ENCODE assay signal across 22 cellular contexts in the genomic region with DNA sequence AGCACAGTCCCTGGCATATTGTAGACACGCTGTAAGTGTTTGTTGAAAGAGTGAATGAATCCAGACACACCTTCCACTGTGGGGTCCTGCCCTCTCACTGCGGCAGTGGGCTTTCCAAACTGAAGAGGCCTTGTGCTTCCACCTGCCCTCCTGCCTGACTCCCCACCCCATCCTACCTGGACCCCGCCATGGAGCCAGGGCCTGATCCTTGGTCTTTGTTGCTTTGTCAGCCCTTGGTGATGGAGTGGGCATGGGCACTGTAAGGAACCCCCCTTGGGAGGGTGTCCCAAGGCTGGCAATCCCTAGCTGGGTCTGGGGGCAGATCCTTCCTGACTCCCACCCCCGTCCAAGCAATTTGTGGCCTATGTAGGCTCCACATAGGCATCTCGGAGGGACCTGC. TPM values are rescaled to one million over a fixed set of nuclear protein-coding genes. Genes with fewer than 3 reads are reported as not detected.
DNase-seq lines count a peak whose midpoint lies in the region; ATAC-seq, FAIRE-seq and TF ChIP-seq lines count a peak whose summit lies in the region.
"Had no signal": no experiment of that assay in that cellular context is flagged by ENCODE, and none has a peak within 500 bp of the region (broad histone marks: within the 10 kb centered on the region; RNA-seq: fewer than 3 reads in every experiment).

No MANE protein-coding gene starts in this region.

- peak overlapping the region; percentile 90 for H2BK120ac ChIP-seq in mesenchymal stem cell (ENCODE audit: low read depth, low read length)

- peaks cover 35% of the 10 kb centered on the region for H3K79me1 ChIP-seq in mesenchymal stem cell (replicated peaks; ENCODE audit: low read length, poor library complexity, severe bottlenecking)

- H3K27ac Mint-ChIP-seq in stimulated activated naive CD8-positive, alpha-beta T cell treated with anti-CD3 and anti-CD28 coated beads, Interleukin-15, amount 100 ng/mL, for 72 hours: no peak overlapping the region
- H3K27ac Mint-ChIP-seq: activated CD8-positive, alpha-beta T cell treated with anti-CD3 and anti-CD28 coated beads, Interleukin-2, amount 10 ng/mL, durations not matched to agents 7 days and 5 days; activated T-cell treated with anti-CD3 and anti-CD28 coated beads, Interleukin-2, amount 50 U/mL, for 72 hours; stimulated activated effector memory CD8-positive, alpha-beta T cell treated with anti-CD3 and anti-CD28 coated beads, Interleukin-12 subunit alpha, Interleukin-12 subunit beta, amount 100 ng/mL, for 72 hours had no signal

- peak overlapping the region; percentile 78 to 90 for H3K18ac ChIP-seq in mesenchymal stem cell (ENCODE audit: low read depth in 1 of 2, low read length in 2 of 2)

- H3K27me3 ChIP-seq in mesenchymal stem cell (ENCODE audit: control insufficient read depth in 1 of 2, insufficient read depth in 1 of 2, low read length in 2 of 2): no peaks in the 10 kb centered on the region
- no peaks in the 10 kb centered on the region for H3K27me3 ChIP-seq in sigmoid colon
- H3K27me3 ChIP-seq: BLaER1 treated with 17β-estradiol and CSF1 and Interleukin-3, amounts not matched to agents 10 nM and 100 nM; dorsolateral prefrontal cortex; thyroid gland had no signal

- H3K4me1 Mint-ChIP-seq in stimulated activated naive CD8-positive, alpha-beta T cell treated with anti-CD3 and anti-CD28 coated beads, Interleukin-15, amount 100 ng/mL, for 72 hours: no peaks in the 10 kb centered on the region
- H3K4me1 Mint-ChIP-seq: stimulated activated effector memory CD8-positive, alpha-beta T cell treated with anti-CD3 and anti-CD28 coated beads, Interleukin-12 subunit alpha, Interleukin-12 subunit beta, amount 100 ng/mL, for 72 hours had no signal

- H3K27ac ChIP-seq in mesenchymal stem cell (ENCODE audit: low read length, poor library complexity, severe bottlenecking) (peak overlapping the region; percentile 2), sigmoid colon (peak overlapping the region; percentile 59 to 80 (median 70))
- H3K27ac ChIP-seq: BLaER1 treated with 17β-estradiol and CSF1 and Interleukin-3, amounts not matched to agents 10 nM and 100 nM; dorsolateral prefrontal cortex; lower lobe of right lung; thyroid gland had no signal

- peak overlapping the region; percentile 88 for H3K9ac ChIP-seq in mesenchymal stem cell (ENCODE audit: low read length)
- H3K9ac ChIP-seq: BLaER1 treated with 17β-estradiol and CSF1 and Interleukin-3, amounts not matched to agents 10 nM and 100 nM had no signal

- H3K9me3 Mint-ChIP-seq in stimulated activated naive CD8-positive, alpha-beta T cell treated with anti-CD3 and anti-CD28 coated beads, Interleukin-15, amount 100 ng/mL, for 72 hours: no peaks in the 10 kb centered on the region
- H3K9me3 Mint-ChIP-seq: activated T-cell treated with anti-CD3 and anti-CD28 coated beads, Interleukin-2, amount 50 U/mL, for 72 hours; stimulated activated effector memory CD8-positive, alpha-beta T cell treated with anti-CD3 and anti-CD28 coated beads, Interleukin-12 subunit alpha, Interleukin-12 subunit beta, amount 100 ng/mL, for 72 hours had no signal

- peak overlapping the region; percentile 71 for H2AK5ac ChIP-seq in mesenchymal stem cell (ENCODE audit: low read length, severe bottlenecking)

- no peak overlapping the region for H3K23ac ChIP-seq in mesenchymal stem cell (ENCODE audit: low read length in 2 of 2)

- peak; percentile 18 for ATAC-seq in stimulated activated naive CD8-positive, alpha-beta T cell treated with anti-CD3 and anti-CD28 coated beads, Interleukin-15, amount 100 ng/mL, for 72 hours
- ATAC-seq in stimulated activated naive CD8-positive, alpha-beta T cell treated with anti-CD3 and anti-CD28 coated beads, Interleukin-15, Interleukin-2, amounts not matched to agents 100 U/mL and 50 U/mL, for 24 hours: no peak
- ATAC-seq: activated CD8-positive, alpha-beta T cell treated with anti-CD3 and anti-CD28 coated beads, Interleukin-2, amount 10 ng/mL, durations not matched to agents 7 days and 5 days; activated T-cell treated with anti-CD3 and anti-CD28 coated beads, Interleukin-2, amount 50 U/mL, for 72 hours; lower lobe of right lung; right cardiac atrium; stimulated activated effector memory CD8-positive, alpha-beta T cell treated with anti-CD3 and anti-CD28 coated beads, Interleukin-12 subunit alpha, Interleukin-12 subunit beta, amount 100 ng/mL, for 72 hours had no signal

- H3K4me3 ChIP-seq in mesenchymal stem cell (ENCODE audit: insufficient read depth in 1 of 2, low read depth in 1 of 2, low read length in 2 of 2): peak overlapping the region in 1 of 2 experiments; percentile 51
- H3K4me3 ChIP-seq in sigmoid colon: no peak overlapping the region
- H3K4me3 ChIP-seq in foreskin fibroblast (ENCODE audit: low read depth in 1 of 2, low read length in 2 of 2): no peak overlapping the region
- H3K4me3 ChIP-seq: BLaER1 treated with 17β-estradiol and CSF1 and Interleukin-3, amounts not matched to agents 10 nM and 100 nM; dorsolateral prefrontal cortex; lower lobe of right lung; thyroid gland had no signal

- TF ChIP-seq CTCF in sigmoid colon (IDR thresholded peaks at IDR 0.05) (no peak), foreskin fibroblast (IDR thresholded peaks at IDR 0.05; ENCODE audit: low read depth, low read length) (no peak), D721Med (IDR thresholded peaks at IDR 0.05; ENCODE audit: insufficient read depth, missing control alignments) (no peak)

- no peak overlapping the region for H3K4me2 ChIP-seq in mesenchymal stem cell (ENCODE audit: low read length, poor library complexity, severe bottlenecking)
- H3K4me2 ChIP-seq: BLaER1 treated with 17β-estradiol and CSF1 and Interleukin-3, amounts not matched to agents 10 nM and 100 nM had no signal

- peak overlapping the region; percentile 94 for H4K91ac ChIP-seq in mesenchymal stem cell (ENCODE audit: low read length)

- DNase-seq in stimulated activated naive CD8-positive, alpha-beta T cell treated with anti-CD3 and anti-CD28 coated beads, Interleukin-15, amount 100 ng/mL, for 72 hours: no peak
- no peak for DNase-seq in stimulated activated naive CD8-positive, alpha-beta T cell treated with anti-CD3 and anti-CD28 coated beads, Interleukin-15, Interleukin-2, amounts not matched to agents 100 U/mL and 50 U/mL, for 24 hours
- DNase-seq in mesenchymal stem cell (no peak), sigmoid colon (no peak), C1 segment of cervical spinal cord (lab: John Stamatoyannopoulos, UW) (no peak), foreskin fibroblast (no peak), D721Med (ENCODE audit: insufficient read length, low spot score) (no peak), NCI-H524 (lab: John Stamatoyannopoulos, UW) (no peak)
- DNase-seq: activated CD8-positive, alpha-beta T cell treated with anti-CD3 and anti-CD28 coated beads, Interleukin-2, amount 10 ng/mL, durations not matched to agents 7 days and 5 days; activated naive CD4-positive, alpha-beta T cell treated with anti-CD3 and anti-CD28 coated beads, Interleukin-2, amount 50 U/mL, for 16 hours; activated T-cell treated with anti-CD3 and anti-CD28 coated beads, Interleukin-2, amount 50 U/mL, for 72 hours; aorta; dorsolateral prefrontal cortex; foreskin melanocyte; hippocampal formation; Kasumi-1; lower lobe of right lung; NCI-H1694 treated with DMSO at 0.1 percent for 48 hours; right cardiac atrium; thyroid gland had no signal

- peak overlapping the region; percentile 51 to 60 for H3K4ac ChIP-seq in mesenchymal stem cell (ENCODE audit: low read depth in 1 of 2, low read length in 2 of 2)

- peak overlapping the region; percentile 89 for H4K8ac ChIP-seq in mesenchymal stem cell (ENCODE audit: low read length)

- H3K4me1 ChIP-seq in mesenchymal stem cell (ENCODE audit: control insufficient read depth, insufficient read depth, low read depth, low read length): peaks cover 22% of the 10 kb centered on the region
- peaks cover 0 to 83% (median 50%) of the 10 kb centered on the region in 4 donors for H3K4me1 ChIP-seq in sigmoid colon
- H3K4me1 ChIP-seq: BLaER1 treated with 17β-estradiol and CSF1 and Interleukin-3, amounts not matched to agents 10 nM and 100 nM; lower lobe of right lung; thyroid gland had no signal

- H3K9me3 ChIP-seq in mesenchymal stem cell (ENCODE audit: control insufficient read depth, low read length) (no peaks in the 10 kb centered on the region), sigmoid colon (no peaks in the 10 kb centered on the region)
- H3K9me3 ChIP-seq: BLaER1 treated with 17β-estradiol and CSF1 and Interleukin-3, amounts not matched to agents 10 nM and 100 nM; lower lobe of right lung; thyroid gland had no signal

- H3K4me3 Mint-ChIP-seq in stimulated activated naive CD8-positive, alpha-beta T cell treated with anti-CD3 and anti-CD28 coated beads, Interleukin-15, amount 100 ng/mL, for 72 hours: no peak overlapping the region
- H3K4me3 Mint-ChIP-seq: activated CD8-positive, alpha-beta T cell treated with anti-CD3 and anti-CD28 coated beads, Interleukin-2, amount 10 ng/mL, durations not matched to agents 7 days and 5 days; activated T-cell treated with anti-CD3 and anti-CD28 coated beads, Interleukin-2, amount 50 U/mL, for 72 hours; stimulated activated effector memory CD8-positive, alpha-beta T cell treated with anti-CD3 and anti-CD28 coated beads, Interleukin-12 subunit alpha, Interleukin-12 subunit beta, amount 100 ng/mL, for 72 hours had no signal

- TF ChIP-seq EP300 in sigmoid colon (IDR thresholded peaks at IDR 0.05): no peak

- no peaks in the 10 kb centered on the region for H3K27me3 Mint-ChIP-seq in stimulated activated naive CD8-positive, alpha-beta T cell treated with anti-CD3 and anti-CD28 coated beads, Interleukin-15, amount 100 ng/mL, for 72 hours

- peak overlapping the region in 1 of 2 experiments; percentile 68 for H3K14ac ChIP-seq in mesenchymal stem cell (ENCODE audit: low read length in 2 of 2)

- FAIRE-seq in D721Med (lab: Jason Lieb, UNC): no peak

- no peak overlapping the region for H2AFZ ChIP-seq in mesenchymal stem cell (ENCODE audit: low read depth, low read length)

- H3K36me3 ChIP-seq in mesenchymal stem cell (ENCODE audit: control insufficient read depth in 1 of 2, insufficient read depth in 2 of 2, low read depth in 1 of 2, low read length in 2 of 2): no peaks in the 10 kb centered on the region
- H3K36me3 ChIP-seq in sigmoid colon: no peaks in the 10 kb centered on the region
- H3K36me3 ChIP-seq: BLaER1 treated with 17β-estradiol and CSF1 and Interleukin-3, amounts not matched to agents 10 nM and 100 nM; lower lobe of right lung; thyroid gland had no signal

- 71% methylated on average over 4 of the region's 5 CpGs for WGBS in mesenchymal stem cell
- 88 to 95% methylated on average over 5 of the region's 5 CpGs for WGBS in sigmoid colon, 2 donors

- no peak for TF ChIP-seq POLR2A in sigmoid colon (IDR thresholded peaks at IDR 0.05)

- H2BK12ac ChIP-seq in mesenchymal stem cell (ENCODE audit: low read length in 2 of 2): peak overlapping the region; percentile 97

- H2BK15ac ChIP-seq in mesenchymal stem cell (ENCODE audit: low read depth, poor library complexity, severe bottlenecking): peak overlapping the region; percentile 74

- intact Hi-C loops in sigmoid colon (cut with DNase I): no loop called here

- no peak overlapping the region for H2BK5ac ChIP-seq in mesenchymal stem cell (ENCODE audit: low read depth, low read length, poor library complexity, severe bottlenecking)

RNA-seq across cellular contexts. Expression of gene KLHL29, which starts 33.1 kb away (rescaled TPM):
- polyA plus RNA-seq in mesenchymal stem cell (2013, experiment 1 of 2): 11.5 TPM
- 11.2 TPM for polyA plus RNA-seq in mesenchymal stem cell (2013, experiment 2 of 2)
- total RNA-seq in sigmoid colon: 10 to 100 TPM in 2 of 4 donors, 1 to 10 TPM in 2; 6.3 to 25.5 (median 13.9) TPM
- polyA plus RNA-seq in sigmoid colon: 1 to 10 TPM in 1 of 3 donors, under 1 TPM in 2; 0.46 to 3.8 (median 0.60) TPM
